ENCODE assay signal across 16 cellular contexts in the genomic region with DNA sequence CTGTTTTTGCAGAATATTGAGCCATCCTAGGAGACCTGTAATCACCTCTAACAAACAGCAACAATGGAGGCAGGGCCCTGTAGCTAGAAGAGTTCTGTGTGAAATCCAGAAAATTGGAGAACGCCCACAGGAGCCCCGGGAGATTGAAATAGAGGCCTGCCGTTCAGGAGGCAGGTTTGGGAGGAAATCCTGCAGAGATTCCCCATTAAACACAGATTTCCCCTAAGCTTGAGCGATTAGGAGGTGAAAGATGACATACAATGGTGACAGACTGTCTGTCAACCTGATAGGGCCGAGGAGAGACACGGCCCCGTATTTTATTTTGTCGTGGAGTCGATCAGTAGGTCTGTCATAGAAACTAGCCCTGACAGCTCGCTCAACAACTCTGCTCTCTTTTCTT. TPM values are rescaled to one million over a fixed set of nuclear protein-coding genes. Genes with fewer than 3 reads are reported as not detected.
DNase-seq lines count a peak whose midpoint lies in the region; ATAC-seq and TF ChIP-seq lines count a peak whose summit lies in the region.
"Had no signal": no experiment of that assay in that cellular context is flagged by ENCODE, and none has a peak within 500 bp of the region (broad histone marks: within the 10 kb centered on the region; RNA-seq: fewer than 3 reads in every experiment).

No MANE protein-coding gene starts in this region.

- peak overlapping the region; percentile 33 for H3K4me3 Mint-ChIP-seq in activated naive CD8-positive, alpha-beta T cell treated with anti-CD3 and anti-CD28 coated beads, Interleukin-2, amount 10 ng/mL, durations not matched to agents 7 days and 5 days
- H3K4me3 Mint-ChIP-seq in activated naive CD8-positive, alpha-beta T cell treated with anti-CD3 and anti-CD28 coated beads, Interleukin-2, amount 50 U/mL, for 24 hours: no peak overlapping the region
- peak overlapping the region in 1 of 5 experiments; percentile 65 for H3K4me3 Mint-ChIP-seq in brain
- H3K4me3 Mint-ChIP-seq in nephron: no peak overlapping the region
- H3K4me3 Mint-ChIP-seq in activated T-cell treated with anti-CD3 and anti-CD28 coated beads, Interleukin-2, amount 50 U/mL, for 4 hours: no peak overlapping the region
- H3K4me3 Mint-ChIP-seq: CD4-positive, CD25-positive, alpha-beta regulatory T cell had no signal

- H3K27me3 Mint-ChIP-seq in activated naive CD8-positive, alpha-beta T cell treated with anti-CD3 and anti-CD28 coated beads, Interleukin-2, amount 10 ng/mL, durations not matched to agents 7 days and 5 days: peaks cover 4% of the 10 kb centered on the region
- H3K27me3 Mint-ChIP-seq in activated naive CD8-positive, alpha-beta T cell treated with anti-CD3 and anti-CD28 coated beads, Interleukin-2, amount 50 U/mL, for 24 hours: peaks cover 1% of the 10 kb centered on the region
- H3K27me3 Mint-ChIP-seq in brain (peaks cover 3% of the 10 kb centered on the region), nephron (ENCODE audit: low read depth) (peaks cover 37% of the 10 kb centered on the region)
- peaks cover 4% of the 10 kb centered on the region for H3K27me3 Mint-ChIP-seq in activated T-cell treated with anti-CD3 and anti-CD28 coated beads, Interleukin-2, amount 50 U/mL, for 4 hours (ENCODE audit: low read depth)

- peaks cover 7% of the 10 kb centered on the region for H3K36me3 Mint-ChIP-seq in activated naive CD8-positive, alpha-beta T cell treated with anti-CD3 and anti-CD28 coated beads, Interleukin-2, amount 10 ng/mL, durations not matched to agents 7 days and 5 days
- no peaks in the 10 kb centered on the region for H3K36me3 Mint-ChIP-seq in activated naive CD8-positive, alpha-beta T cell treated with anti-CD3 and anti-CD28 coated beads, Interleukin-2, amount 50 U/mL, for 24 hours (ENCODE audit: low read depth)
- H3K36me3 Mint-ChIP-seq in brain: no peaks in the 10 kb centered on the region
- peaks cover 10% of the 10 kb centered on the region for H3K36me3 Mint-ChIP-seq in nephron (ENCODE audit: low read depth)
- peaks cover 4% of the 10 kb centered on the region for H3K36me3 Mint-ChIP-seq in activated T-cell treated with anti-CD3 and anti-CD28 coated beads, Interleukin-2, amount 50 U/mL, for 4 hours (ENCODE audit: insufficient read depth)
- H3K36me3 Mint-ChIP-seq: CD4-positive, CD25-positive, alpha-beta regulatory T cell had no signal

- H3K9me3 Mint-ChIP-seq in activated naive CD8-positive, alpha-beta T cell treated with anti-CD3 and anti-CD28 coated beads, Interleukin-2, amount 10 ng/mL, durations not matched to agents 7 days and 5 days: no peaks in the 10 kb centered on the region
- no peaks in the 10 kb centered on the region for H3K9me3 Mint-ChIP-seq in activated naive CD8-positive, alpha-beta T cell treated with anti-CD3 and anti-CD28 coated beads, Interleukin-2, amount 50 U/mL, for 24 hours
- peaks cover 0 to 2% (median 0%) of the 10 kb centered on the region in 5 experiments for H3K9me3 Mint-ChIP-seq in brain
- H3K9me3 Mint-ChIP-seq in nephron: no peaks in the 10 kb centered on the region
- H3K9me3 Mint-ChIP-seq in activated T-cell treated with anti-CD3 and anti-CD28 coated beads, Interleukin-2, amount 50 U/mL, for 4 hours: no peaks in the 10 kb centered on the region
- H3K9me3 Mint-ChIP-seq: CD4-positive, CD25-positive, alpha-beta regulatory T cell had no signal

- POLR2A ChIA-PET in activated naive CD8-positive, alpha-beta T cell treated with anti-CD3 and anti-CD28 coated beads, Interleukin-2, amount 10 ng/mL, durations not matched to agents 7 days and 5 days (lab: Charles Lee): no interaction called here

- no peak overlapping the region for H3K27ac Mint-ChIP-seq in activated naive CD8-positive, alpha-beta T cell treated with anti-CD3 and anti-CD28 coated beads, Interleukin-2, amount 10 ng/mL, durations not matched to agents 7 days and 5 days
- no peak overlapping the region for H3K27ac Mint-ChIP-seq in activated naive CD8-positive, alpha-beta T cell treated with anti-CD3 and anti-CD28 coated beads, Interleukin-2, amount 50 U/mL, for 24 hours
- H3K27ac Mint-ChIP-seq in brain (peak overlapping the region; percentile 83 to 98 (median 94)), nephron (peak overlapping the region; percentile 16 to 72 (median 34))
- H3K27ac Mint-ChIP-seq: CD4-positive, CD25-positive, alpha-beta regulatory T cell had no signal

- ATAC-seq in activated naive CD8-positive, alpha-beta T cell treated with anti-CD3 and anti-CD28 coated beads, Interleukin-2, amount 10 ng/mL, durations not matched to agents 7 days and 5 days (ENCODE audit: low read depth): peak; percentile 11
- no peak for ATAC-seq in activated naive CD8-positive, alpha-beta T cell treated with anti-CD3 and anti-CD28 coated beads, Interleukin-2, amount 50 U/mL, for 24 hours
- no peak for ATAC-seq in activated T-cell treated with anti-CD3 and anti-CD28 coated beads, Interleukin-2, amount 50 U/mL, for 4 hours
- ATAC-seq in GM18505 (IDR thresholded peaks at IDR 0.05; ENCODE audit: unreplicated experiment): no peak
- ATAC-seq: Panc1 had no signal

- no peak for DNase-seq in activated naive CD8-positive, alpha-beta T cell treated with anti-CD3 and anti-CD28 coated beads, Interleukin-2, amount 10 ng/mL, durations not matched to agents 7 days and 5 days
- no peak for DNase-seq in activated naive CD8-positive, alpha-beta T cell treated with anti-CD3 and anti-CD28 coated beads, Interleukin-2, amount 50 U/mL, for 24 hours
- no peak for DNase-seq in activated T-cell treated with anti-CD3 and anti-CD28 coated beads, Interleukin-2, amount 50 U/mL, for 4 hours
- DNase-seq in anterior cingulate cortex (lab: John Stamatoyannopoulos, UW) (no peak), Ammon's horn (ENCODE audit: low spot score) (no peak)
- DNase-seq: CD4-positive, CD25-positive, alpha-beta regulatory T cell; HCEC 1CT; NCI-H146; NCI-H2081 treated with DMSO at 0.1 percent for 48 hours; Right ventricle myocardium superior had no signal

- TF ChIP-seq POLR2A in GM18505 (IDR thresholded peaks at IDR 0.05; ENCODE audit: borderline replicate concordance, extremely low read depth, insufficient read depth, insufficient read length): no peak

- TF ChIP-seq CTCF in brain (conservative IDR thresholded peaks at IDR 0.05) (no peak), nephron (IDR thresholded peaks at IDR 0.05; ENCODE audit: unreplicated experiment in 3 of 3) (no peak)

- peaks cover 20% of the 10 kb centered on the region for H3K4me1 Mint-ChIP-seq in activated naive CD8-positive, alpha-beta T cell treated with anti-CD3 and anti-CD28 coated beads, Interleukin-2, amount 10 ng/mL, durations not matched to agents 7 days and 5 days
- no peaks in the 10 kb centered on the region for H3K4me1 Mint-ChIP-seq in activated naive CD8-positive, alpha-beta T cell treated with anti-CD3 and anti-CD28 coated beads, Interleukin-2, amount 50 U/mL, for 24 hours
- H3K4me1 Mint-ChIP-seq in brain: peaks cover 93% of the 10 kb centered on the region
- peaks cover 58% of the 10 kb centered on the region for H3K4me1 Mint-ChIP-seq in nephron
- no peaks in the 10 kb centered on the region for H3K4me1 Mint-ChIP-seq in activated T-cell treated with anti-CD3 and anti-CD28 coated beads, Interleukin-2, amount 50 U/mL, for 4 hours (ENCODE audit: low read depth)
- H3K4me1 Mint-ChIP-seq: CD4-positive, CD25-positive, alpha-beta regulatory T cell had no signal

RNA-seq across cellular contexts. Expression of a gene that starts 18.2 kb away (rescaled TPM):
- 100 to 1,000 TPM; 286 to 287 TPM for total RNA-seq in activated naive CD8-positive, alpha-beta T cell treated with anti-CD3 and anti-CD28 coated beads, Interleukin-2, amount 10 ng/mL, durations not matched to agents 7 days and 5 days
- polyA plus RNA-seq in brain (ENCODE audit: insufficient read depth, low read depth, low replicate concordance): 106 TPM
- total RNA-seq in activated T-cell treated with anti-CD3 and anti-CD28 coated beads, Interleukin-2, amount 50 U/mL, for 4 hours: 100 to 1,000 TPM; 145 to 159 (median 156) TPM

RNA-seq across cellular contexts. Expression of a gene that starts 31.5 kb away (rescaled TPM):
- not detected for total RNA-seq in activated naive CD8-positive, alpha-beta T cell treated with anti-CD3 and anti-CD28 coated beads, Interleukin-2, amount 10 ng/mL, durations not matched to agents 7 days and 5 days
- polyA plus RNA-seq in brain (ENCODE audit: insufficient read depth, low read depth, low replicate concordance): 30.5 TPM
- under 1 TPM in 2 of 3 donors, not detected in 1; 0.14 to 0.29 TPM for total RNA-seq in activated T-cell treated with anti-CD3 and anti-CD28 coated beads, Interleukin-2, amount 50 U/mL, for 4 hours
- total RNA-seq: CD4-positive, CD25-positive, alpha-beta regulatory T cell; GM12878; LHCN-M2; Right ventricle myocardium superior had no signal

RNA-seq across cellular contexts. Expression of a gene that starts 47.8 kb away (rescaled TPM):
- 10 to 100 TPM; 32.5 to 32.8 TPM for total RNA-seq in activated naive CD8-positive, alpha-beta T cell treated with anti-CD3 and anti-CD28 coated beads, Interleukin-2, amount 10 ng/mL, durations not matched to agents 7 days and 5 days
- 24.4 TPM for polyA plus RNA-seq in brain (ENCODE audit: insufficient read depth, low read depth, low replicate concordance)
- 10 to 100 TPM; 82.8 to 83.5 (median 83.2) TPM for total RNA-seq in activated T-cell treated with anti-CD3 and anti-CD28 coated beads, Interleukin-2, amount 50 U/mL, for 4 hours

RNA-seq across cellular contexts. Expression of a gene that starts 48.4 kb away (rescaled TPM):
- total RNA-seq in activated naive CD8-positive, alpha-beta T cell treated with anti-CD3 and anti-CD28 coated beads, Interleukin-2, amount 10 ng/mL, durations not matched to agents 7 days and 5 days: 1 to 10 TPM; 6.1 to 8.8 TPM
- 7.2 TPM for polyA plus RNA-seq in brain (ENCODE audit: insufficient read depth, low read depth, low replicate concordance)
- 1 to 10 TPM; 2.6 to 3.9 (median 3.2) TPM for total RNA-seq in activated T-cell treated with anti-CD3 and anti-CD28 coated beads, Interleukin-2, amount 50 U/mL, for 4 hours

RNA-seq across cellular contexts. Expression of a gene that starts 59.0 kb away (rescaled TPM):
- total RNA-seq in activated naive CD8-positive, alpha-beta T cell treated with anti-CD3 and anti-CD28 coated beads, Interleukin-2, amount 10 ng/mL, durations not matched to agents 7 days and 5 days: 10 to 100 TPM; 62.2 to 63.1 TPM
- polyA plus RNA-seq in brain (ENCODE audit: insufficient read depth, low read depth, low replicate concordance): 137 TPM
- total RNA-seq in activated T-cell treated with anti-CD3 and anti-CD28 coated beads, Interleukin-2, amount 50 U/mL, for 4 hours: 100 to 1,000 TPM in 2 of 3 donors, 10 to 100 TPM in 1; 93.1 to 123 (median 109) TPM

Comparison
In these comparisons a context has a peak if more than half of its experiments do, and no peak if none do; other contexts are left out.
1. H3K27ac Mint-ChIP-seq: peak in brain (5 of 5) and nephron (3 of 3); none in activated naive CD8-positive, alpha-beta T cell treated with anti-CD3 and anti-CD28 coated beads, Interleukin-2, amount 10 ng/mL, durations not matched to agents 7 days and 5 days (single experiment) and activated naive CD8-positive, alpha-beta T cell treated with anti-CD3 and anti-CD28 coated beads, Interleukin-2, amount 50 U/mL, for 24 hours (single experiment).